ENCODE assay signal across 25 cellular contexts in the genomic region with DNA sequence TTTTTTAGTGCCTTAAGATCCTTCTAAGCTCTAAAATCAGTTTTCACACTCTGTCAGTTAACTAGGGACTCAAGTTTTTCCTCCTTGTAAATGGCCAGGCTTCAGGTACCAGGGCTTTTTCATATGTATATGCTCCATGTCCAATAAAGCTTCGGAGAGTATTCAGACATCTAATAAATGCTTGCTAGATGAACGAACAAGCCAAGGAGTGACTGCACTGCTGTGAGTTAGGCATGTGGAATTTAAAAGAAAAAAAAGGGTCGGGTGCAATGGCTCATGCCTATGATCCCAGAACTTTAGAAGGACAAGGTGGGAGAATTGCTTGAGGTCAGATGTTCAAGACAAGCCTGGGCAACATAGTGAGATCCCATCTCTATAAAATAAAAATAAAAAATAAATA.
A peak's percentile ranks its signal among the peaks of the same experiment; 100 is the strongest.
DNase-seq lines count a peak whose midpoint lies in the region; ATAC-seq and TF ChIP-seq lines count a peak whose summit lies in the region.
"Had no signal": no experiment of that assay in that cellular context is flagged by ENCODE, and none has a peak within 500 bp of the region (broad histone marks: within the 10 kb centered on the region; RNA-seq: fewer than 3 reads in every experiment).

No MANE protein-coding gene starts in this region.

- H3K36me3 Mint-ChIP-seq in osteocyte (ENCODE audit: unreplicated experiment): no peaks in the 10 kb centered on the region
- H3K36me3 Mint-ChIP-seq in chondrocyte (ENCODE audit: low read depth): peaks cover 4% of the 10 kb centered on the region
- H3K36me3 Mint-ChIP-seq: naive thymus-derived CD8-positive, alpha-beta T cell had no signal

- no peak for TF ChIP-seq CTCF in osteocyte (IDR thresholded peaks at IDR 0.05)
- TF ChIP-seq CTCF in chondrocyte (IDR thresholded peaks at IDR 0.05): no peak

- H3K4me1 Mint-ChIP-seq in osteocyte (ENCODE audit: unreplicated experiment): peaks cover 25% of the 10 kb centered on the region
- peaks cover 27% of the 10 kb centered on the region for H3K4me1 Mint-ChIP-seq in chondrocyte (ENCODE audit: low read depth)
- H3K4me1 Mint-ChIP-seq: activated T-helper 17 cell treated with anti-CD3 and anti-CD28 coated beads, Interleukin-2, amount 50 U/mL, for 72 hours; naive thymus-derived CD8-positive, alpha-beta T cell; T-helper 17 cell had no signal

- no peak for ATAC-seq in HG02981 (IDR thresholded peaks at IDR 0.05; ENCODE audit: unreplicated experiment)
- ATAC-seq: activated CD8-positive, alpha-beta T cell treated with anti-CD3 and anti-CD28 coated beads for 36 hours; activated T-helper 17 cell treated with anti-CD3 and anti-CD28 coated beads, Interleukin-2, amount 50 U/mL, for 72 hours; K562; naive thymus-derived CD8-positive, alpha-beta T cell; T-helper 17 cell had no signal

- H3K27me3 Mint-ChIP-seq in osteocyte (ENCODE audit: unreplicated experiment) (no peaks in the 10 kb centered on the region), chondrocyte (ENCODE audit: low read depth) (no peaks in the 10 kb centered on the region)
- H3K27me3 Mint-ChIP-seq: activated CD8-positive, alpha-beta T cell treated with anti-CD3 and anti-CD28 coated beads for 36 hours; activated T-helper 17 cell treated with anti-CD3 and anti-CD28 coated beads, Interleukin-2, amount 50 U/mL, for 72 hours; naive thymus-derived CD8-positive, alpha-beta T cell; stimulated activated naive CD8-positive, alpha-beta T cell treated with anti-CD3 and anti-CD28 coated beads, Interleukin-15, Interleukin-2, amounts not matched to agents 100 ng/mL and 50 ng/mL, for 24 hours; T-helper 17 cell had no signal

- H3K4me3 Mint-ChIP-seq in osteocyte (ENCODE audit: unreplicated experiment) (no peak overlapping the region), chondrocyte (ENCODE audit: unreplicated experiment) (no peak overlapping the region)
- H3K4me3 Mint-ChIP-seq: activated CD8-positive, alpha-beta T cell treated with anti-CD3 and anti-CD28 coated beads for 36 hours; activated T-helper 17 cell treated with anti-CD3 and anti-CD28 coated beads, Interleukin-2, amount 50 U/mL, for 72 hours; naive thymus-derived CD8-positive, alpha-beta T cell; stimulated activated naive CD8-positive, alpha-beta T cell treated with anti-CD3 and anti-CD28 coated beads, Interleukin-15, Interleukin-2, amounts not matched to agents 100 ng/mL and 50 ng/mL, for 24 hours; T-helper 17 cell had no signal

- H3K27ac Mint-ChIP-seq in osteocyte (ENCODE audit: unreplicated experiment): no peak overlapping the region
- no peak overlapping the region for H3K27ac Mint-ChIP-seq in chondrocyte (ENCODE audit: unreplicated experiment)
- H3K27ac Mint-ChIP-seq: activated CD8-positive, alpha-beta T cell treated with anti-CD3 and anti-CD28 coated beads for 36 hours; activated T-helper 17 cell treated with anti-CD3 and anti-CD28 coated beads, Interleukin-2, amount 50 U/mL, for 72 hours; naive thymus-derived CD8-positive, alpha-beta T cell; stimulated activated naive CD8-positive, alpha-beta T cell treated with anti-CD3 and anti-CD28 coated beads, Interleukin-15, Interleukin-2, amounts not matched to agents 100 ng/mL and 50 ng/mL, for 24 hours; T-helper 17 cell had no signal

- peaks cover 3% of the 10 kb centered on the region for H3K9me3 Mint-ChIP-seq in osteocyte (ENCODE audit: unreplicated experiment)
- peaks cover 7% of the 10 kb centered on the region for H3K9me3 Mint-ChIP-seq in chondrocyte (ENCODE audit: low read depth)
- H3K9me3 Mint-ChIP-seq: activated CD8-positive, alpha-beta T cell treated with anti-CD3 and anti-CD28 coated beads for 36 hours; activated T-helper 17 cell treated with anti-CD3 and anti-CD28 coated beads, Interleukin-2, amount 50 U/mL, for 72 hours had no signal

- DNase-seq in AG20443 (ENCODE audit: low spot score): peak; percentile 19
- peak; percentile 74 for DNase-seq in M059J (ENCODE audit: low read depth)
- peak; percentile 59 for DNase-seq in astrocyte of the hippocampus (ENCODE audit: low read depth, low spot score)
- DNase-seq in hepatic stellate cell (ENCODE audit: low spot score): peak; percentile 17
- no peak for DNase-seq in osteocyte (ENCODE audit: extremely low spot score, unreplicated experiment)
- no peak for DNase-seq in chondrocyte (ENCODE audit: low spot score)
- no peak for DNase-seq in SHP77 treated with DMSO at 0.1 percent for 48 hours (lab: John Stamatoyannopoulos, UW)
- DNase-seq: activated CD8-positive, alpha-beta T cell treated with anti-CD3 and anti-CD28 coated beads for 36 hours; activated naive CD4-positive, alpha-beta T cell treated with anti-CD3 and anti-CD28 coated beads, Interleukin-2, amount 50 U/mL, for 16 hours; C1 segment of cervical spinal cord; Caco-2; central memory CD4-positive, alpha-beta T cell; DMS79; glutamatergic neuron; naive thymus-derived CD8-positive, alpha-beta T cell; NCI-H1105; NCI-H1930; NCI-H526 treated with DMSO at 0.1 percent for 48 hours; nucleus accumbens; T-helper 17 cell; thyroid gland had no signal

Comparison
In these comparisons a context has a peak if more than half of its experiments do, and no peak if none do; other contexts are left out.
1. DNase-seq: peak in AG20443 (single experiment), M059J (single experiment), astrocyte of the hippocampus (single experiment) and hepatic stellate cell (single experiment); none in osteocyte (single experiment), chondrocyte (single experiment) and SHP77 treated with DMSO at 0.1 percent for 48 hours (single experiment).